In genomic region chr22:39181778-39182177, GRCh38 we compare ENCODE assay signal across 19 cellular contexts.
"Had no signal": no experiment of that assay in that cellular context is flagged by ENCODE, and none has a peak within 500 bp of the region (broad histone marks: within the 10 kb centered on the region; RNA-seq: fewer than 3 reads in every experiment).

No MANE protein-coding gene starts in this region.

- H3K27ac ChIP-seq: coronary artery, heart left ventricle, ovary, uterus had no signal

- H3K4me3 Mint-ChIP-seq: endodermal cell; naive thymus-derived CD8-positive, alpha-beta T cell had no signal

- ATAC-seq: heart left ventricle; mucosa of descending colon; naive thymus-derived CD8-positive, alpha-beta T cell had no signal

- FAIRE-seq: endothelial cell of umbilical vein, islet of Langerhans, small intestine had no signal

- DNase-seq: effector CD4-positive, alpha-beta T cell; endodermal cell; foreskin melanocyte; hypothalamus; kidney glomerular epithelial cell; mammary epithelial cell; mucosa of descending colon; naive thymus-derived CD8-positive, alpha-beta T cell; ovary; small intestine; stimulated activated CD4-positive, alpha-beta T cell treated with anti-CD3 and anti-CD28 coated beads, Interleukin-2, amount 100 ng/mL, for 48 hours; stimulated activated naive CD4-positive, alpha-beta T cell treated with Interleukin-2 at 50 U/mL for 16 hours; upper lobe of left lung; uterus had no signal

- H3K36me3 ChIP-seq: heart left ventricle, ovary, right atrium auricular region, upper lobe of left lung, uterus had no signal

- H3K4me3 ChIP-seq: coronary artery, heart left ventricle, mucosa of descending colon, ovary, right atrium auricular region, upper lobe of left lung, uterus had no signal

- H3K27me3 ChIP-seq: heart left ventricle, ovary, right atrium auricular region, upper lobe of left lung, uterus had no signal

- H3K36me3 Mint-ChIP-seq: naive thymus-derived CD8-positive, alpha-beta T cell had no signal

- H3K27ac Mint-ChIP-seq: endodermal cell had no signal

- H3K9me3 ChIP-seq: mucosa of descending colon, ovary, right atrium auricular region, upper lobe of left lung, uterus had no signal
